Comparison of ENCODE assay signal across 10 cellular contexts in the genomic region with DNA sequence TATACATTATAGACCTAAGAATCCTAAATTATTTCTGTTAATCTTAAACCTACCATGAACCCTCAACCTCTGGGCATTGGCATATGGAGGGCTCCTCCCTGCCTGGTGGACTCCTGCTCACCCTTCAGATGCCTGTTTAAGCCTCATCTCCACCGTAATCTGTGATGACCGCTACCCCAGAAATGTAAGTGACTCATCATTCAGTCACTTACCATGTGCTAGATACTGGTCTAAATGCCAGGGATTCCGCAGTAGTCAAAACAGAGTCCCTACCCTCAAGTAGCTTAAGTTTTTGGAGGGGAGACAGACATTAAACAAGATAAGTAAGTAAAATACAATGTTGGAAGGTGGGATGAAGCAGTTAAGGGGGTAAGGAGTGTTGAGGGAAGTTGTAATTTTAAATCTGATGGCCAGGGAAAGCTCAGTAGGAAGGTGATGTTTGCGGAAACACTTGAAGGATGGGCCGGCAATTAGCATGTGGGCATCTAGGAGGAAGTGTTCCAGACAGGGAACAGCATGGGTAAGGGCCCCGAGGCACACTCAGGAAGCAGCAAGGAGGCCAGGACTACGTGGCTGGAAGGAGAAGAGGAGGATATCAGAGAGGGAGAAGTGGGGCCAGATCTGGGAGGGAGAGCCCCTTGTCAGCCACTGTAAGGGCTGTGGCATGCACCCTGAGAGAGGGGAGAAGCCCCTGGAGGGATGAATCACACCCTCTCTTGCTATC.
DNase-seq lines count a peak whose midpoint lies in the region; ATAC-seq, FAIRE-seq and TF ChIP-seq lines count a peak whose summit lies in the region.
"Had no signal": no experiment of that assay in that cellular context is flagged by ENCODE, and none has a peak within 500 bp of the region (broad histone marks: within the 10 kb centered on the region; RNA-seq: fewer than 3 reads in every experiment).

No MANE protein-coding gene starts in this region.

- TF ChIP-seq CTCF in GM12878 (IDR thresholded peaks at IDR 0.05 in 2 of 3, conservative IDR thresholded peaks at IDR 0.05 in 1 of 3; ENCODE audit: control insufficient read depth in 2 of 3, extremely low read depth in 1 of 3, insufficient read depth in 1 of 3, low read depth in 3 of 3, low read length in 3 of 3) (no peak), HepG2 (CRISPR knock-in tag; IDR thresholded peaks at IDR 0.05) (no peak)

- H3K79me2 ChIP-seq in GM12878 (ENCODE audit: control insufficient read depth, insufficient read depth, low read length): no peaks in the 10 kb centered on the region
- no peaks in the 10 kb centered on the region for H3K79me2 ChIP-seq in HepG2 (ENCODE audit: insufficient read depth, low read length)

- BruUV-seq in GM12878 (replicated peaks; lab: Mats Ljungman, UMichigan) (no TSS peak), HepG2 (replicated peaks; lab: Mats Ljungman, UMichigan) (no TSS peak)

- WGBS in GM12878 (ENCODE audit: insufficient coverage, insufficient replicate concordance, low lambda C conversion rate, missing lambda C conversion rate): 63% methylated on average over 7 of the region's 7 CpGs
- 94% methylated on average over 7 of the region's 7 CpGs for WGBS in HepG2 (ENCODE audit: low lambda C conversion rate)
- 86% methylated on average over 7 of the region's 7 CpGs for WGBS in thymus

- RAD21 ChIA-PET in GM12878 (lab: Charles Lee; ENCODE audit: unreplicated experiment): interaction anchor here (1.3 to 1.5 kb wide), 2 partner anchors 13 to 26 kb away, joined by 3 to 6 read pairs; no protein-coding TSS in a partner anchor

- no peaks in the 10 kb centered on the region for H3K27me3 ChIP-seq in GM12878 (replicated peaks in 1 of 2; ENCODE audit: control insufficient read depth in 2 of 2, insufficient read depth in 2 of 2, low read length in 1 of 2)
- H3K27me3 ChIP-seq in HepG2 (ENCODE audit: control insufficient read depth in 1 of 2, insufficient read depth in 2 of 2, low read length in 2 of 2): no peaks in the 10 kb centered on the region
- H3K27me3 ChIP-seq in thymus (ENCODE audit: control insufficient read depth, insufficient read depth): no peaks in the 10 kb centered on the region
- no peaks in the 10 kb centered on the region for H3K27me3 ChIP-seq in effector memory CD4-positive, alpha-beta T cell (replicated peaks; ENCODE audit: control insufficient read depth, insufficient read depth, low read length, poor library complexity, severe bottlenecking)

- H3K4me3 ChIP-seq in GM12878 (no peak overlapping the region), HepG2 (replicated peaks in 1 of 3; ENCODE audit: insufficient read depth in 1 of 3, low read depth in 2 of 3, low read length in 3 of 3) (no peak overlapping the region), thymus (ENCODE audit: low read length) (no peak overlapping the region)
- H3K4me3 ChIP-seq in effector memory CD4-positive, alpha-beta T cell (ENCODE audit: insufficient read depth, low read depth, low read length, poor library complexity, severe bottlenecking): no peak overlapping the region

- no peaks in the 10 kb centered on the region for H3K36me3 ChIP-seq in GM12878 (ENCODE audit: control insufficient read depth in 2 of 2, insufficient read depth in 2 of 2, low read length in 1 of 2)
- H3K36me3 ChIP-seq in HepG2 (replicated peaks in 1 of 2; ENCODE audit: control insufficient read depth in 1 of 2, insufficient read depth in 2 of 2, low read length in 2 of 2): peaks cover 0 to under 1% of the 10 kb centered on the region in 2 experiments; a peak in 1 of 5 replicates
- H3K36me3 ChIP-seq in thymus (ENCODE audit: control insufficient read depth, insufficient read depth): no peaks in the 10 kb centered on the region
- H3K36me3 ChIP-seq in effector memory CD4-positive, alpha-beta T cell (ENCODE audit: control insufficient read depth, insufficient read depth, low read length): no peaks in the 10 kb centered on the region

- intact Hi-C loops in GM12878 (cut with micrococcal nuclease; ENCODE audit: unreplicated experiment): no loop called here
- intact Hi-C loops in HepG2 (cut with micrococcal nuclease; ENCODE audit: unreplicated experiment): no loop called here

- H4K20me1 ChIP-seq in GM12878 (ENCODE audit: control insufficient read depth, insufficient read depth): no peaks in the 10 kb centered on the region
- H4K20me1 ChIP-seq in HepG2 (ENCODE audit: insufficient read depth, low read length): no peaks in the 10 kb centered on the region

- ATAC-seq in GM12878 (peak; percentile 46), HepG2 (no peak), GM18511 (IDR thresholded peaks at IDR 0.05; ENCODE audit: unreplicated experiment) (no peak)

- no peak overlapping the region for H3K4me2 ChIP-seq in GM12878 (ENCODE audit: control insufficient read depth, insufficient read depth)
- no peak overlapping the region for H3K4me2 ChIP-seq in HepG2 (ENCODE audit: low read depth, low read length)

- in situ Hi-C loops in GM12878 (cut with MboI) (no loop called here), HepG2 (cut with HindIII; ENCODE audit: extremely low pct_ligation_motif_present, low pct_unique_long_range_greater_than_20kb) (loop anchor here (10.0 kb wide), 1 partner anchor 118 kb away; no protein-coding TSS in a partner anchor)

- H3K27ac ChIP-seq in GM12878 (ENCODE audit: control insufficient read depth, insufficient read depth) (no peak overlapping the region), HepG2 (ENCODE audit: extremely low read length, insufficient read depth, low read length) (peak overlapping the region; percentile 53), thymus (ENCODE audit: low read depth) (peak overlapping the region; percentile 19)
- no peak overlapping the region for H3K27ac ChIP-seq in effector memory CD4-positive, alpha-beta T cell (ENCODE audit: insufficient read depth, low read length, poor library complexity, severe bottlenecking)

- TF ChIP-seq POLR2A in GM12878 (IDR thresholded peaks at IDR 0.05; ENCODE audit: low read depth, low read length) (no peak), HepG2 (IDR thresholded peaks at IDR 0.05; ENCODE audit: insufficient read depth in 1 of 2, low read depth in 2 of 2, low read length in 2 of 2) (no peak)

- CTCF ChIA-PET in GM12878 (lab: Yijun Ruan, JAX) (no interaction called here), HepG2 (lab: Yijun Ruan, JAX; ENCODE audit: low intra/inter-chr PET ratio, low total read pairs) (no interaction called here)

- H3K4me1 ChIP-seq in GM12878 (ENCODE audit: control insufficient read depth, insufficient read depth, low read length) (no peaks in the 10 kb centered on the region; the same call in 1 of the 2 replicates), HepG2 (ENCODE audit: insufficient read depth, low read length) (peaks cover 83% of the 10 kb centered on the region), thymus (ENCODE audit: control insufficient read depth, insufficient read depth, low read length) (no peaks in the 10 kb centered on the region)
- H3K4me1 ChIP-seq in effector memory CD4-positive, alpha-beta T cell (ENCODE audit: control insufficient read depth, insufficient read depth, low read length, poor library complexity, severe bottlenecking): no peaks in the 10 kb centered on the region

- H3K9ac ChIP-seq in GM12878 (ENCODE audit: control insufficient read depth, insufficient read depth, low read length) (no peak overlapping the region), HepG2 (ENCODE audit: insufficient read depth, low read depth, low read length) (no peak overlapping the region)

- H2AFZ ChIP-seq in GM12878 (ENCODE audit: control insufficient read depth, low read depth, low read length) (no peak overlapping the region), HepG2 (ENCODE audit: low read length) (no peak overlapping the region)

- TF ChIP-seq RAD21 in GM12878 (IDR thresholded peaks at IDR 0.05; ENCODE audit: insufficient read depth, low read depth, low read length): no peak
- no peak for TF ChIP-seq RAD21 in HepG2 (CRISPR knock-in tag; IDR thresholded peaks at IDR 0.05)

- FAIRE-seq in GM12878 (lab: Jason Lieb, UNC): no peak
- no peak for FAIRE-seq in HepG2 (lab: Jason Lieb, UNC)

- POLR2A ChIA-PET in GM12878 (lab: Charles Lee) (no interaction called here), HepG2 (lab: Yijun Ruan, JAX) (no interaction called here)

- H3K9me3 ChIP-seq in GM12878 (replicated peaks; ENCODE audit: control insufficient read depth, insufficient read depth, low read length): no peaks in the 10 kb centered on the region
- H3K9me3 ChIP-seq in HepG2 (ENCODE audit: low read length): no peaks in the 10 kb centered on the region
- H3K9me3 ChIP-seq in thymus (ENCODE audit: control insufficient read depth): no peaks in the 10 kb centered on the region
- H3K9me3 ChIP-seq in effector memory CD4-positive, alpha-beta T cell (ENCODE audit: control insufficient read depth, low read length): no peaks in the 10 kb centered on the region

- peak; percentile 37 for DNase-seq in HK-2 (ENCODE audit: unreplicated experiment)
- no peak for DNase-seq in GM12878 (ENCODE audit: low read depth, low spot score)
- DNase-seq in HepG2 (ENCODE audit: low spot score): peak; percentile 63
- no peak for DNase-seq in stimulated activated CD4-positive, alpha-beta T cell treated with anti-CD3 and anti-CD28 coated beads, Interleukin-2, amount 100 ng/mL, for 48 hours
- DNase-seq in midbrain (lab: John Stamatoyannopoulos, UW): no peak
- DNase-seq in effector memory CD4-positive, alpha-beta T cell: no peak
- DNase-seq: activated T-cell treated with anti-CD3 and anti-CD28 coated beads, Interleukin-2, amount 50 U/mL, for 24 hours; stimulated activated CD4-positive, alpha-beta T cell treated with anti-CD3 and anti-CD28 coated beads, Interleukin-1b, Interleukin-23, amount 100 ng/mL, for 48 hours had no signal

- SMC1A ChIA-PET in GM12878 (lab: Charles Lee; ENCODE audit: uncharacterized antibody, unreplicated experiment): interaction anchor here (1.0 to 1.4 kb wide), 3 partner anchors 24 to 107 kb away, joined by 3 to 6 read pairs (median 4); no protein-coding TSS in a partner anchor

- TF ChIP-seq EP300 in GM12878 (IDR thresholded peaks at IDR 0.05; ENCODE audit: borderline replicate concordance in 1 of 2, control insufficient read depth in 1 of 2, low read depth in 2 of 2, low read length in 2 of 2) (no peak), HepG2 (IDR thresholded peaks at IDR 0.05; ENCODE audit: low read depth in 2 of 2, low read length in 2 of 2) (no peak), HepG2 (CRISPR knock-in tag; IDR thresholded peaks at IDR 0.05; ENCODE audit: borderline replicate concordance) (no peak)

TF ChIP-seq in GM12878, 131 proteins besides CTCF, POLR2A, EP300 and RAD21 (continues in another document):
- peak; percentile 17 for TF ChIP-seq MEF2B (IDR thresholded peaks at IDR 0.05; ENCODE audit: partially characterized antibody, poor library complexity, severe bottlenecking)
- TF ChIP-seq DPF2 (IDR thresholded peaks at IDR 0.05): no peak
- no peak for TF ChIP-seq ZNF622 (IDR thresholded peaks at IDR 0.05)

TF ChIP-seq in HepG2, 621 proteins besides CTCF, POLR2A, EP300 and RAD21 (continues in another document):
- no peak for TF ChIP-seq ZC3H4 (CRISPR knock-in tag; IDR thresholded peaks at IDR 0.05; ENCODE audit: borderline replicate concordance)

Comparison
In these comparisons a context has a peak if more than half of its experiments do, and no peak if none do; other contexts are left out.
1. DNase-seq: peak in HK-2 (single experiment) and HepG2 (single experiment); none in GM12878 (single experiment), stimulated activated CD4-positive, alpha-beta T cell treated with anti-CD3 and anti-CD28 coated beads, Interleukin-2, amount 100 ng/mL, for 48 hours (0 of 2), midbrain (single experiment) and effector memory CD4-positive, alpha-beta T cell (0 of 3).
2. H3K27ac ChIP-seq: peak in HepG2 (single experiment) and thymus (single experiment); none in GM12878 (single experiment) and effector memory CD4-positive, alpha-beta T cell (single experiment).